Comparison of ENCODE assay signal across 8 cellular contexts in genomic region chr3:45225465-45226205, GRCh38. TPM values are rescaled to one million over a fixed set of nuclear protein-coding genes. Genes with fewer than 3 reads are reported as not detected.
DNase-seq lines count a peak whose midpoint lies in the region; ATAC-seq and TF ChIP-seq lines count a peak whose summit lies in the region.

No MANE protein-coding gene starts in this region.

- in situ Hi-C loops in KBM-7 (cut with MboI; ENCODE audit: low pct_unique_long_range_greater_than_20kb, low sequenced_read_pairs): loop anchor here (10.0 kb wide), 1 partner anchor 269 kb away; no protein-coding TSS in a partner anchor

- H2AFZ ChIP-seq in osteoblast (ENCODE audit: low read length): no peak overlapping the region

- H3K9me3 ChIP-seq in osteoblast (ENCODE audit: low read depth, low read length): no peaks in the 10 kb centered on the region

- peaks cover 7% of the 10 kb centered on the region for H3K79me2 ChIP-seq in osteoblast (ENCODE audit: insufficient read depth, low read length)

- peak; percentile 26 for ATAC-seq in GM21381 (IDR thresholded peaks at IDR 0.05; ENCODE audit: unreplicated experiment)
- no peak for ATAC-seq in GM18861 (IDR thresholded peaks at IDR 0.05; ENCODE audit: unreplicated experiment)

- H3K4me2 ChIP-seq in osteoblast (ENCODE audit: insufficient read depth, low read length): peak overlapping the region; percentile 83

- no peaks in the 10 kb centered on the region for H3K36me3 ChIP-seq in osteoblast (ENCODE audit: insufficient read depth, low read length)

- no peaks in the 10 kb centered on the region for H4K20me1 ChIP-seq in osteoblast (ENCODE audit: insufficient read depth, low read length)

- peak; percentile 64 for DNase-seq in COLO668 (lab: John Stamatoyannopoulos, UW; ENCODE audit: unreplicated experiment)
- DNase-seq in KBM-7: peak; percentile 11
- peak; percentile 11 for DNase-seq in activated T-cell treated with anti-CD3 and anti-CD28 coated beads for 4 hours
- peak; percentile 27 for DNase-seq in fibroblast of the aortic adventitia (ENCODE audit: low read depth)
- DNase-seq in osteoblast (ENCODE audit: insufficient read length, low spot score, missing footprints): peak; percentile 86
- DNase-seq in dedifferentiated amniotic fluid mesenchymal stem cell (ENCODE audit: extremely low spot score): no peak

- H3K4me1 ChIP-seq in osteoblast (ENCODE audit: insufficient read depth, low read length): peaks cover 15% of the 10 kb centered on the region

- H3K27me3 ChIP-seq in osteoblast (ENCODE audit: insufficient read depth, low read length): peaks cover 11% of the 10 kb centered on the region

- no peak overlapping the region for H3K27ac ChIP-seq in osteoblast (ENCODE audit: low read depth, low read length)

- TF ChIP-seq CTCF in fibroblast of the aortic adventitia (IDR thresholded peaks at IDR 0.05; ENCODE audit: insufficient read depth, low read length) (no peak), osteoblast (IDR thresholded peaks at IDR 0.05; ENCODE audit: extremely low read depth, low read depth, low read length) (no peak)

- H3K4me3 ChIP-seq in fibroblast of the aortic adventitia (ENCODE audit: low read depth, low read length) (peak overlapping the region; percentile 81), osteoblast (ENCODE audit: insufficient read depth, low read length) (peak overlapping the region; percentile 86)

RNA-seq across cellular contexts. Expression of gene TMEM158, which starts 0.5 kb away (rescaled TPM):
- 4.5 and 19.3 TPM in 2 replicates for total RNA-seq in fibroblast of the aortic adventitia (ENCODE audit: low replicate concordance)
- 4.7 and 9.0 TPM in 2 replicates for total RNA-seq in osteoblast
